In the genomic region with DNA sequence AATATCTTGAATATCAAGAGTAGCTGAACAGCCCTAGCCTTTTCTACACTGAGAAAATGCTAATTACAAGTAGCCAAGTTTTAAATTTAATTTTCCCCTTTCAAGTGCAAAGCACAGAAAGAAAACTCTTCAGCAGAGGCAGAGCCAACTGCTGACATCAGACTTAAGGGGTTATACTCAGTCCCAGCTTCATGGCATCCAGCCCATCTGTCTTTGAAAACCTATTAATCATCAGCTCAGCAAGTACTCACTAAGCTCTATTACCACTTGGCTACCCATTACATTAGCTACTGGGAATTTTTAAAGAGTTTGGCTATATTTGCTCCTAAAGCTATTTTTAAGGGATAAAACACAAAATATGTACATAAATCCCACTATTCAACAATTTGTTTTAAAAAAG, we compare ENCODE assay signal across 11 cellular contexts.
DNase-seq lines count a peak whose midpoint lies in the region; ATAC-seq and TF ChIP-seq lines count a peak whose summit lies in the region.
"Had no signal": no experiment of that assay in that cellular context is flagged by ENCODE, and none has a peak within 500 bp of the region (broad histone marks: within the 10 kb centered on the region; RNA-seq: fewer than 3 reads in every experiment).

No MANE protein-coding gene starts in this region.

- H3K4me3 ChIP-seq in PC-3 (ENCODE audit: low read length): no peak overlapping the region
- H3K4me3 ChIP-seq: PC-9 had no signal

- no peaks in the 10 kb centered on the region for H3K36me3 Mint-ChIP-seq in activated naive CD8-positive, alpha-beta T cell treated with anti-CD3 and anti-CD28 coated beads, Interleukin-2, amount 50 U/mL, for 24 hours (ENCODE audit: low read depth)
- H3K36me3 Mint-ChIP-seq: activated naive CD8-positive, alpha-beta T cell treated with anti-CD3 and anti-CD28 coated beads for 36 hours had no signal

- no peak overlapping the region for H3K27ac ChIP-seq in PC-3 (ENCODE audit: low read length)
- H3K27ac ChIP-seq: PC-9 had no signal

- no peak for TF ChIP-seq CTCF in PC-3 (conservative IDR thresholded peaks at IDR 0.05; ENCODE audit: low read depth, low read length)

- CTCF ChIA-PET in PC-3 (lab: Charles Lee): no interaction called here

- no peaks in the 10 kb centered on the region for H3K27me3 ChIP-seq in PC-3 (ENCODE audit: low read length)

- H3K79me2 ChIP-seq in PC-3 (ENCODE audit: low read length): no peaks in the 10 kb centered on the region

- H3K4me1 ChIP-seq in PC-3 (ENCODE audit: insufficient read depth, low read length): no peaks in the 10 kb centered on the region

- no peak overlapping the region for H3K4me2 ChIP-seq in PC-3 (ENCODE audit: low read length)
- H3K4me2 ChIP-seq: PC-9 had no signal

- no peaks in the 10 kb centered on the region for H4K20me1 ChIP-seq in PC-3 (ENCODE audit: low read length)

- intact Hi-C loops in PC-3 (cut with micrococcal nuclease): loop anchor here (2.0 kb wide), 1 partner anchor 19 kb away; no protein-coding TSS in a partner anchor

- no peaks in the 10 kb centered on the region for H3K9me3 ChIP-seq in PC-3 (ENCODE audit: low read length)

- DNase-seq in HCEC 1CT (peak; percentile 64), PC-3 (peak; percentile 22), non-pigmented ciliary epithelial cell (ENCODE audit: low read depth) (peak; percentile 78)
- no peak for DNase-seq in activated naive CD8-positive, alpha-beta T cell treated with anti-CD3 and anti-CD28 coated beads, Interleukin-2, amount 50 U/mL, for 24 hours
- DNase-seq: activated naive CD8-positive, alpha-beta T cell treated with anti-CD3 and anti-CD28 coated beads for 36 hours; GOT3; NCI-H1436 treated with DMSO at 0.1 percent for 48 hours; PC-9 had no signal

- H3K27me3 Mint-ChIP-seq in activated naive CD8-positive, alpha-beta T cell treated with anti-CD3 and anti-CD28 coated beads, Interleukin-2, amount 50 U/mL, for 24 hours: no peaks in the 10 kb centered on the region
- H3K27me3 Mint-ChIP-seq: activated naive CD8-positive, alpha-beta T cell treated with anti-CD3 and anti-CD28 coated beads for 36 hours had no signal

- ATAC-seq in PC-3: no peak
- ATAC-seq in esophagus mucosa: peak; percentile 37
- ATAC-seq in activated naive CD8-positive, alpha-beta T cell treated with anti-CD3 and anti-CD28 coated beads, Interleukin-2, amount 50 U/mL, for 24 hours: no peak
- ATAC-seq in GM21576 (IDR thresholded peaks at IDR 0.05; ENCODE audit: unreplicated experiment): no peak
- no peak for ATAC-seq in HG02642 (IDR thresholded peaks at IDR 0.05; ENCODE audit: poor library complexity, unreplicated experiment)

- H3K4me3 Mint-ChIP-seq in activated naive CD8-positive, alpha-beta T cell treated with anti-CD3 and anti-CD28 coated beads, Interleukin-2, amount 50 U/mL, for 24 hours: no peak overlapping the region
- H3K4me3 Mint-ChIP-seq: activated naive CD8-positive, alpha-beta T cell treated with anti-CD3 and anti-CD28 coated beads for 36 hours had no signal

- H2AFZ ChIP-seq in PC-3 (ENCODE audit: low read length): no peak overlapping the region
- H2AFZ ChIP-seq: PC-9 had no signal

- H3K4me1 Mint-ChIP-seq in activated naive CD8-positive, alpha-beta T cell treated with anti-CD3 and anti-CD28 coated beads, Interleukin-2, amount 50 U/mL, for 24 hours: no peaks in the 10 kb centered on the region
- H3K4me1 Mint-ChIP-seq: activated naive CD8-positive, alpha-beta T cell treated with anti-CD3 and anti-CD28 coated beads for 36 hours had no signal

- POLR2A ChIA-PET in PC-3 (lab: Charles Lee; ENCODE audit: unreplicated experiment): no interaction called here

- no peak overlapping the region for H3K27ac Mint-ChIP-seq in activated naive CD8-positive, alpha-beta T cell treated with anti-CD3 and anti-CD28 coated beads, Interleukin-2, amount 50 U/mL, for 24 hours
- H3K27ac Mint-ChIP-seq: activated naive CD8-positive, alpha-beta T cell treated with anti-CD3 and anti-CD28 coated beads for 36 hours had no signal

- H3K36me3 ChIP-seq in PC-3 (ENCODE audit: low read depth, low read length): peaks cover 25% of the 10 kb centered on the region; the same call in 1 of the 2 replicates

- H3K9me2 ChIP-seq in PC-3 (replicated peaks; ENCODE audit: low read length): no peaks in the 10 kb centered on the region

- no TSS peak for BruUV-seq in PC-3 (replicated peaks; lab: Mats Ljungman, UMichigan)

- H3K9me3 Mint-ChIP-seq in activated naive CD8-positive, alpha-beta T cell treated with anti-CD3 and anti-CD28 coated beads, Interleukin-2, amount 50 U/mL, for 24 hours: no peaks in the 10 kb centered on the region
- H3K9me3 Mint-ChIP-seq: activated naive CD8-positive, alpha-beta T cell treated with anti-CD3 and anti-CD28 coated beads for 36 hours had no signal

- H3K9ac ChIP-seq in PC-3 (ENCODE audit: low read length): no peak overlapping the region

- H3F3A ChIP-seq in PC-3 (ENCODE audit: low read length, unreplicated experiment): no peaks in the 10 kb centered on the region
